ENCODE assay signal across 20 cellular contexts in the genomic region with DNA sequence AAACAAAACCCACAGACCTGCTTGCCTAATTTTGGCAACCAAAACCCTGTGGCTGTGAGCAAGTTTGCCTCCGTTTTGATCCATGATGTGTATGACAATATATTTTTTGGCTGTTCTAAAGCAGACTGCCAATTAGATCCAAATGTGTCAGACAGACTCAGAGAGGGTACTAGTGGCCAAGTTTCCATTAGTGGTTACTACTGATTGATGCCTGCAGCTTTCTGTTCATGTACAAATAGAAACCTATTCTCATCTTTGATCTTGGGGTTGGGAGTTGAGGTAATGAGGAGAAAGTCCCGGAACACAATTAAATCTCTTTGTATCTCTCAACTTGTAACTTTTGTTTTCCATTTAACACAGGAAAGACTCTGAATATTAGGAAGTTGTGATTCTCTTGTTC.
"Had no signal": no experiment of that assay in that cellular context is flagged by ENCODE, and none has a peak within 500 bp of the region (broad histone marks: within the 10 kb centered on the region; RNA-seq: fewer than 3 reads in every experiment).

No MANE protein-coding gene starts in this region.

- H3K36me3 ChIP-seq: esophagus muscularis mucosa, tibial artery, vagina had no signal

- H3K4me1 ChIP-seq: esophagus muscularis mucosa, parathyroid adenoma, tibial artery, vagina had no signal

- H3K27me3 Mint-ChIP-seq: activated B cell treated with CpG ODN at 0.5 μM for 24 hours had no signal

- H3K27me3 ChIP-seq: esophagus muscularis mucosa, tibial artery, vagina had no signal

- ATAC-seq: activated CD8-positive, alpha-beta T cell treated with anti-CD3 and anti-CD28 coated beads, Interleukin-2, amount 10 ng/mL, durations not matched to agents 7 days and 5 days; left cardiac atrium; mucosa of descending colon; naive thymus-derived CD4-positive, alpha-beta T cell; stimulated activated effector memory CD8-positive, alpha-beta T cell treated with anti-CD3 and anti-CD28 coated beads, Interleukin-12 subunit alpha, Interleukin-12 subunit beta, amount 100 ng/mL, for 72 hours had no signal

- DNase-seq: activated B cell treated with CpG ODN at 0.5 μM for 24 hours; activated CD4-positive, alpha-beta T cell treated with anti-CD3 and anti-CD28 coated beads for 48 hours; activated CD8-positive, alpha-beta memory T cell treated with anti-CD3 and anti-CD28 coated beads, Interleukin-2, amount 50 U/mL, for 4 hours; activated CD8-positive, alpha-beta T cell treated with anti-CD3 and anti-CD28 coated beads, Interleukin-2, amount 10 ng/mL, durations not matched to agents 7 days and 5 days; activated effector memory CD4-positive, alpha-beta T cell treated with anti-CD3 and anti-CD28 coated beads, Interleukin-2, amount 50 U/mL, for 16 hours; activated T-cell treated with anti-CD3 and anti-CD28 coated beads, Interleukin-2, amount 50 U/mL, for 48 hours; amygdala; endodermal cell; foreskin melanocyte; left cardiac atrium; mucosa of descending colon; naive thymus-derived CD4-positive, alpha-beta T cell; SW 1271; tibial artery had no signal

- H2AFZ ChIP-seq: parathyroid adenoma had no signal

- H3K9me3 ChIP-seq: esophagus muscularis mucosa, mucosa of descending colon, tibial artery, vagina had no signal

- H3K4me3 Mint-ChIP-seq: activated B cell treated with CpG ODN at 0.5 μM for 24 hours; activated CD8-positive, alpha-beta T cell treated with anti-CD3 and anti-CD28 coated beads, Interleukin-2, amount 10 ng/mL, durations not matched to agents 7 days and 5 days; activated naive CD4-positive, alpha-beta T cell treated with anti-CD3 and anti-CD28 coated beads, Interleukin-2, amount 50 U/mL, for 24 hours; endodermal cell; naive thymus-derived CD4-positive, alpha-beta T cell; stimulated activated effector memory CD8-positive, alpha-beta T cell treated with anti-CD3 and anti-CD28 coated beads, Interleukin-12 subunit alpha, Interleukin-12 subunit beta, amount 100 ng/mL, for 72 hours had no signal

- H3K79me2 ChIP-seq: parathyroid adenoma had no signal

- H3K36me3 Mint-ChIP-seq: activated naive CD4-positive, alpha-beta T cell treated with anti-CD3 and anti-CD28 coated beads, Interleukin-2, amount 50 U/mL, for 24 hours; naive thymus-derived CD4-positive, alpha-beta T cell; stimulated activated effector memory CD8-positive, alpha-beta T cell treated with anti-CD3 and anti-CD28 coated beads, Interleukin-12 subunit alpha, Interleukin-12 subunit beta, amount 100 ng/mL, for 72 hours had no signal

- H3K27ac ChIP-seq: esophagus muscularis mucosa, parathyroid adenoma, tibial artery, vagina had no signal

- H3K9ac ChIP-seq: parathyroid adenoma had no signal

- H3K27ac Mint-ChIP-seq: activated B cell treated with CpG ODN at 0.5 μM for 24 hours; activated CD8-positive, alpha-beta T cell treated with anti-CD3 and anti-CD28 coated beads, Interleukin-2, amount 10 ng/mL, durations not matched to agents 7 days and 5 days; activated naive CD4-positive, alpha-beta T cell treated with anti-CD3 and anti-CD28 coated beads, Interleukin-2, amount 50 U/mL, for 24 hours; endodermal cell; naive thymus-derived CD4-positive, alpha-beta T cell; stimulated activated effector memory CD8-positive, alpha-beta T cell treated with anti-CD3 and anti-CD28 coated beads, Interleukin-12 subunit alpha, Interleukin-12 subunit beta, amount 100 ng/mL, for 72 hours had no signal

- H3K4me3 ChIP-seq: esophagus muscularis mucosa, lung, mucosa of descending colon, tibial artery, vagina had no signal

- H3K9me3 Mint-ChIP-seq: activated B cell treated with CpG ODN at 0.5 μM for 24 hours; activated naive CD4-positive, alpha-beta T cell treated with anti-CD3 and anti-CD28 coated beads, Interleukin-2, amount 50 U/mL, for 24 hours; endodermal cell; naive thymus-derived CD4-positive, alpha-beta T cell; stimulated activated effector memory CD8-positive, alpha-beta T cell treated with anti-CD3 and anti-CD28 coated beads, Interleukin-12 subunit alpha, Interleukin-12 subunit beta, amount 100 ng/mL, for 72 hours had no signal
